1 cellular context compared by ENCODE assay signal in the genomic region with DNA sequence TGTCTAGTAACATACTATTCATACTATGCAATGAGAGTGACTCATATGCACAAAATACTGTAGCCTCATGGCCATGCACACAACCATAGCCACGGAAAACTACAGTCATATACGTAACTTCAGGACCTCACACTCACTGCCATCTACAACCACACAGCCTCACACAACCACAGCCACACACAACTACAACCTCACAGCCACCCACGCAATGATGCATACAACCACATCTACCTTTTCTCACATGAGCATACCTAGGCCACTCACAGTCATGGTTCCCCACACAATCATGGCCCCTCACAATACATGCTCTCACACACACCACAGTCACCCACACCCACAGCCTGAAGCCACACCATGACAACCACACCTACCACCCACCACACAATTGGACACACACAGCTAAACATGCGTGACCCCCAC.
TF ChIP-seq lines count a peak whose summit lies in the region.

No MANE protein-coding gene starts in this region.

TF ChIP-seq in IMR-90, 13 proteins besides CTCF, POLR2A, EP300 and RAD21 (continued from another document):
- TF ChIP-seq FOS (IDR thresholded peaks at IDR 0.05; ENCODE audit: low read depth, low read length), result no peak
- TF ChIP-seq MXI1 (IDR thresholded peaks at IDR 0.05; ENCODE audit: borderline replicate concordance, low read depth, low read length), result no peak
- TF ChIP-seq MAZ (IDR thresholded peaks at IDR 0.05; ENCODE audit: borderline replicate concordance, low read depth, low read length), result no peak
- TF ChIP-seq NFE2L2 (IDR thresholded peaks at IDR 0.05; ENCODE audit: low read depth, low read length), result no peak
